In genomic region chr2:27664245-27664574, GRCh38 we compare ENCODE assay signal across 9 cellular contexts. TPM values are rescaled to one million over a fixed set of nuclear protein-coding genes. Genes with fewer than 3 reads are reported as not detected.
A peak's percentile ranks its signal among the peaks of the same experiment; 100 is the strongest.
DNase-seq lines count a peak whose midpoint lies in the region; ATAC-seq, FAIRE-seq and TF ChIP-seq lines count a peak whose summit lies in the region.
"Had no signal": no experiment of that assay in that cellular context is flagged by ENCODE, and none has a peak within 500 bp of the region (broad histone marks: within the 10 kb centered on the region; RNA-seq: fewer than 3 reads in every experiment).

No MANE protein-coding gene starts in this region.

- no peak overlapping the region for H2BK12ac ChIP-seq in H1 (ENCODE audit: low read depth, low read length)

- POLR2A ChIA-PET in H1 (lab: Charles Lee; ENCODE audit: partially characterized antibody), result interaction anchor here (0.7 to 2.1 kb wide), 8 partner anchors 8 to 1553 kb away, joined by 3 to 12 read pairs (median 5); partner anchors contain the start of genes CCDC121, FNDC4, GPN1 and PPM1G

- no peak overlapping the region for H2BK5ac ChIP-seq in H1 (ENCODE audit: low read depth, low read length)

- TF ChIP-seq POLR2A in H1 (IDR thresholded peaks at IDR 0.05; ENCODE audit: control extremely low read depth in 1 of 2, low read depth in 2 of 2, low read length in 2 of 2), result no peak

- no peak overlapping the region for H3K18ac ChIP-seq in H1 (ENCODE audit: extremely low read depth, low read length)

- H3K27ac ChIP-seq in OCI-LY3 (ENCODE audit: low read length) (no peak overlapping the region), H1 (ENCODE audit: low read depth, low read length) (peak overlapping the region; percentile 95; the same call in 1 of the 2 replicates), neural cell (ENCODE audit: low read length) (peak overlapping the region; percentile 98)

- no peak overlapping the region for H3K14ac ChIP-seq in H1 (ENCODE audit: insufficient read length)

- H3K9me3 Mint-ChIP-seq in activated naive CD4-positive, alpha-beta T cell treated with anti-CD3 and anti-CD28 coated beads, Interleukin-2, amount 50 U/mL, for 24 hours, result no peaks in the 10 kb centered on the region

- no peak overlapping the region for H3K23ac ChIP-seq in H1 (ENCODE audit: insufficient read length)

- H3K79me1 ChIP-seq in H1 (ENCODE audit: low read depth, low read length), result no peaks in the 10 kb centered on the region

- no peak for ATAC-seq in HG02870 (IDR thresholded peaks at IDR 0.05; ENCODE audit: unreplicated experiment)

- H4K20me1 ChIP-seq in OCI-LY3 (ENCODE audit: insufficient read depth, low read length) (no peaks in the 10 kb centered on the region), H1 (replicated peaks in 1 of 2; ENCODE audit: control insufficient read depth in 1 of 2, insufficient read depth in 2 of 2, low read length in 2 of 2) (no peaks in the 10 kb centered on the region), neural cell (ENCODE audit: insufficient read depth) (no peaks in the 10 kb centered on the region)

- TF ChIP-seq RAD21 in H1 (IDR thresholded peaks at IDR 0.05 in 1 of 2, conservative IDR thresholded peaks at IDR 0.05 in 1 of 2; ENCODE audit: low read depth in 2 of 2, low read length in 2 of 2) (no peak), neural cell (conservative IDR thresholded peaks at IDR 0.05) (no peak)

- H3K27me3 Mint-ChIP-seq in activated naive CD4-positive, alpha-beta T cell treated with anti-CD3 and anti-CD28 coated beads, Interleukin-2, amount 50 U/mL, for 24 hours, result no peaks in the 10 kb centered on the region

- peaks cover 16% of the 10 kb centered on the region for H3K36me3 Mint-ChIP-seq in activated naive CD4-positive, alpha-beta T cell treated with anti-CD3 and anti-CD28 coated beads, Interleukin-2, amount 50 U/mL, for 24 hours

- peak overlapping the region; percentile 23 for H3K27ac Mint-ChIP-seq in activated naive CD4-positive, alpha-beta T cell treated with anti-CD3 and anti-CD28 coated beads, Interleukin-2, amount 50 U/mL, for 24 hours

- FAIRE-seq in H1 (lab: Jason Lieb, UNC), result no peak
- FAIRE-seq: endometrium had no signal

- H3K9me2 ChIP-seq in neural cell (ENCODE audit: insufficient read depth, low read length), result no peaks in the 10 kb centered on the region

- H3K4me3 Mint-ChIP-seq in activated naive CD4-positive, alpha-beta T cell treated with anti-CD3 and anti-CD28 coated beads, Interleukin-2, amount 50 U/mL, for 24 hours, result peak overlapping the region; percentile 98

- peak overlapping the region; percentile 99 for H2AFZ ChIP-seq in OCI-LY3 (ENCODE audit: low read depth, low read length)
- H2AFZ ChIP-seq in H1 (ENCODE audit: low read length), result peak overlapping the region; percentile 99
- peak overlapping the region; percentile 73 for H2AFZ ChIP-seq in neural cell (ENCODE audit: low read depth, low read length)

- no peak for TF ChIP-seq CTCF in OCI-LY3 (IDR thresholded peaks at IDR 0.05; ENCODE audit: low read depth, low read length)
- no peak for TF ChIP-seq CTCF in H1 (IDR thresholded peaks at IDR 0.05; ENCODE audit: control extremely low read depth in 1 of 3, insufficient read depth in 1 of 3, low read depth in 1 of 3, low read length in 3 of 3)
- no peak for TF ChIP-seq CTCF in neural cell (IDR thresholded peaks at IDR 0.05; ENCODE audit: poor library complexity, severe bottlenecking)

- TF ChIP-seq EP300 in H1 (IDR thresholded peaks at IDR 0.05; ENCODE audit: borderline replicate concordance in 1 of 2, low read depth in 2 of 2, low read length in 2 of 2), result no peak
- TF ChIP-seq EP300 in neural cell (conservative IDR thresholded peaks at IDR 0.05; ENCODE audit: poor library complexity, severe bottlenecking), result no peak

- H4K91ac ChIP-seq in H1 (replicated peaks; ENCODE audit: insufficient read length, low read length), result no peak overlapping the region

- no peaks in the 10 kb centered on the region for H3F3A ChIP-seq in neural cell (ENCODE audit: insufficient read depth, low read length, poor library complexity, severe bottlenecking)

- peak overlapping the region; percentile 90 for H4K8ac ChIP-seq in H1 (ENCODE audit: extremely low read depth, insufficient read depth, low read length)

- H3K9me3 ChIP-seq in OCI-LY3 (ENCODE audit: insufficient read depth, low read length) (no peaks in the 10 kb centered on the region), H1 (ENCODE audit: insufficient read depth in 2 of 2, low read depth in 1 of 2, low read length in 1 of 2) (no peaks in the 10 kb centered on the region), neural cell (ENCODE audit: low read length) (no peaks in the 10 kb centered on the region)

- CTCF ChIA-PET in H1 (lab: Charles Lee; ENCODE audit: partially characterized antibody), result interaction anchor here (0.7 to 3.9 kb wide), 3 partner anchors 18 to 1045 kb away, joined by 3 to 34 read pairs (median 3); no protein-coding TSS in a partner anchor

- H3K4me3 ChIP-seq in OCI-LY3 (ENCODE audit: low read length) (peak overlapping the region; percentile 94), H1 (ENCODE audit: extremely low read depth in 1 of 4, insufficient read depth in 2 of 4, low read depth in 3 of 4, low read length in 4 of 4) (peak overlapping the region; percentile 50 to 100 (median 88)), neural cell (ENCODE audit: low read length) (peak overlapping the region; percentile 90)

- peak overlapping the region; percentile 76 for H3K9ac ChIP-seq in OCI-LY3 (ENCODE audit: low read length)
- H3K9ac ChIP-seq in H1 (replicated peaks in 1 of 4; ENCODE audit: extremely low read depth in 1 of 4, low read depth in 3 of 4, low read length in 3 of 4), result peak overlapping the region in 3 of 4 experiments; percentile 89 to 98 (median 93); a peak in 6 of 7 replicates
- H3K9ac ChIP-seq in neural cell (ENCODE audit: low read length), result peak overlapping the region; percentile 89

- H3K56ac ChIP-seq in H1 (replicated peaks; ENCODE audit: insufficient read length, low read depth, low read length), result peak overlapping the region; percentile 14

- no peak overlapping the region for H4K5ac ChIP-seq in H1 (ENCODE audit: insufficient read length, low read depth, low read length)

- H3K36me3 ChIP-seq in OCI-LY3 (replicated peaks; ENCODE audit: low read depth, low read length), result peaks cover 28% of the 10 kb centered on the region
- H3K36me3 ChIP-seq in H1 (ENCODE audit: control insufficient read depth in 2 of 4, insufficient read depth in 4 of 4, low read length in 3 of 4), result peaks cover 3 to 41% (median 19%) of the 10 kb centered on the region in 4 experiments; a peak in 7 of 8 replicates
- peaks cover 17% of the 10 kb centered on the region for H3K36me3 ChIP-seq in neural cell (ENCODE audit: insufficient read depth, low read length)

- H2AK5ac ChIP-seq in H1 (ENCODE audit: low read depth, low read length), result no peak overlapping the region

- no peak overlapping the region for H2BK15ac ChIP-seq in H1 (ENCODE audit: low read length)

- H3K4me1 Mint-ChIP-seq in activated naive CD4-positive, alpha-beta T cell treated with anti-CD3 and anti-CD28 coated beads, Interleukin-2, amount 50 U/mL, for 24 hours, result peaks cover 64% of the 10 kb centered on the region

- peaks cover 8% of the 10 kb centered on the region; the same call in 1 of the 2 replicates for H3K23me2 ChIP-seq in H1 (ENCODE audit: low read depth, low read length)

- H3K4ac ChIP-seq in H1 (replicated peaks; ENCODE audit: insufficient read length, low read depth, low read length), result no peak overlapping the region

- H2BK20ac ChIP-seq in H1 (ENCODE audit: low read length), result no peak overlapping the region

- WGBS in H1 (ENCODE audit: extremely low coverage in 1 of 2, insufficient coverage in 1 of 2, insufficient read length in 1 of 2, insufficient replicate concordance in 2 of 2, low coverage in 1 of 2, low lambda C conversion rate in 2 of 2, missing lambda C conversion rate in 1 of 2), 2 experiments, result 16% methylated on average over 19 of the region's 22 CpGs; no CpG with 5 or more reads in 1 of the 2 experiments

- no peak overlapping the region for H2BK120ac ChIP-seq in H1 (replicated peaks; ENCODE audit: low read depth, low read length)

- peaks cover 18% of the 10 kb centered on the region for H3K4me1 ChIP-seq in OCI-LY3 (ENCODE audit: low read length)
- peaks cover 0 to 1% (median 0%) of the 10 kb centered on the region in 4 experiments; a peak in 2 of 7 replicates for H3K4me1 ChIP-seq in H1 (replicated peaks in 1 of 4; ENCODE audit: control insufficient read depth in 3 of 4, insufficient read depth in 4 of 4, low read length in 3 of 4)

- no peaks in the 10 kb centered on the region for H3K27me3 ChIP-seq in OCI-LY3 (ENCODE audit: low read depth, low read length)
- no peaks in the 10 kb centered on the region for H3K27me3 ChIP-seq in H1 (replicated peaks in 1 of 4; ENCODE audit: control insufficient read depth in 3 of 4, extremely low read depth in 1 of 4, insufficient read depth in 3 of 4, low read length in 3 of 4)
- H3K27me3 ChIP-seq in neural cell (ENCODE audit: insufficient read depth, low read depth, low read length), result no peaks in the 10 kb centered on the region

- H3K79me2 ChIP-seq in OCI-LY3 (ENCODE audit: low read length) (peaks cover 36% of the 10 kb centered on the region), H1 (ENCODE audit: control insufficient read depth in 1 of 2, insufficient read depth in 2 of 2, low read length in 2 of 2) (peaks cover 0 to 24% of the 10 kb centered on the region in 2 experiments; a peak in 2 of 4 replicates), neural cell (replicated peaks; ENCODE audit: insufficient read depth, low read length) (peaks cover 37% of the 10 kb centered on the region)

- no peak for DNase-seq in activated naive CD4-positive, alpha-beta T cell treated with anti-CD3 and anti-CD28 coated beads, Interleukin-2, amount 50 U/mL, for 16 hours
- DNase-seq in H1 (ENCODE audit: low read depth in 1 of 2, low spot score in 2 of 2) (no peak), NCI-H187 (lab: John Stamatoyannopoulos, UW) (no peak)
- no peak for DNase-seq in activated CD8-positive, alpha-beta memory T cell treated with anti-CD3 and anti-CD28 coated beads, Interleukin-2, amount 50 U/mL, for 4 hours

- H3K4me2 ChIP-seq in OCI-LY3 (ENCODE audit: low read length) (peak overlapping the region; percentile 73), H1 (ENCODE audit: insufficient read depth in 1 of 2, low read depth in 2 of 2, low read length in 2 of 2) (peak overlapping the region; percentile 68 to 96), neural cell (ENCODE audit: low read length) (peak overlapping the region; percentile 61)

RNA-seq across cellular contexts. Expression of gene SLC4A1AP, which starts 0.5 kb away (rescaled TPM):
- 18.4 and 18.8 TPM in 2 replicates for total RNA-seq in H1 (2021; fragmentation: NEBNext Ultra II Directional; extraction: Animal tissue kit (Norgen Biotek cat#: 25700))
- polyA plus RNA-seq in H1 (2011; rRNA removed), result 8.1 and 8.3 TPM in 2 replicates
- polyA plus RNA-seq in H1 (2011; cell fraction: cytosol; rRNA removed), result 12.2 TPM
- 10.8 TPM for polyA plus RNA-seq in H1 (2011; cell fraction: nucleus; rRNA removed)
- 14.6 to 19.8 TPM (median 14.7 TPM) in 4 replicates for polyA plus RNA-seq in H1 (2012, experiment 1 of 2)
- polyA plus RNA-seq in H1 (2012, experiment 2 of 2), result 1.2 TPM
- polyA plus RNA-seq in H1 (2013, experiment 1 of 2), result 17.9 TPM
- 16.9 TPM for polyA plus RNA-seq in H1 (2013, experiment 2 of 2)
- 5.1 and 7.2 TPM in 2 replicates for polyA minus RNA-seq in H1 (2011; rRNA and poly(A)+ RNA removed)
- 11.5 TPM for polyA minus RNA-seq in H1 (2011; cell fraction: cytosol; rRNA and poly(A)+ RNA removed)
- 9.9 TPM for polyA minus RNA-seq in H1 (2011; cell fraction: nucleus; rRNA and poly(A)+ RNA removed)
- polyA plus RNA-seq in neural cell, result 37.8 and 47.9 TPM in 2 replicates
- polyA minus RNA-seq in neural cell, result 46.5 and 52.1 TPM in 2 replicates

RNA-seq across cellular contexts. Expression of gene SUPT7L, which starts 0.8 kb away (rescaled TPM):
- 21.8 and 22.2 TPM in 2 replicates for total RNA-seq in H1 (2021; fragmentation: NEBNext Ultra II Directional; extraction: Animal tissue kit (Norgen Biotek cat#: 25700))
- polyA plus RNA-seq in H1 (2011; rRNA removed), result 24.6 and 26.6 TPM in 2 replicates
- polyA plus RNA-seq in H1 (2011; cell fraction: cytosol; rRNA removed), result 33.6 TPM
- polyA plus RNA-seq in H1 (2011; cell fraction: nucleus; rRNA removed), result 46.0 TPM
- 22.3 to 24.8 TPM (median 23.1 TPM) in 4 replicates for polyA plus RNA-seq in H1 (2012, experiment 1 of 2)
- 5.9 TPM for polyA plus RNA-seq in H1 (2012, experiment 2 of 2)
- 19.2 TPM for polyA plus RNA-seq in H1 (2013, experiment 1 of 2)
- 18.0 TPM for polyA plus RNA-seq in H1 (2013, experiment 2 of 2)
- polyA minus RNA-seq in H1 (2011; rRNA and poly(A)+ RNA removed), result 28.8 and 31.7 TPM in 2 replicates
- polyA minus RNA-seq in H1 (2011; cell fraction: cytosol; rRNA and poly(A)+ RNA removed), result 22.2 TPM
- 30.2 TPM for polyA minus RNA-seq in H1 (2011; cell fraction: nucleus; rRNA and poly(A)+ RNA removed)
- 90.4 and 95.8 TPM in 2 replicates for polyA plus RNA-seq in neural cell
- 82.0 and 85.4 TPM in 2 replicates for polyA minus RNA-seq in neural cell

RNA-seq across cellular contexts. Expression of gene GPN1, which starts 35.4 kb away (rescaled TPM):
- 35.3 and 43.5 TPM in 2 replicates for total RNA-seq in H1 (2021; fragmentation: NEBNext Ultra II Directional; extraction: Animal tissue kit (Norgen Biotek cat#: 25700))
- polyA plus RNA-seq in H1 (2011; rRNA removed) (27.6 and 38.7 TPM in 2 replicates), neural cell (42.3 and 48.2 TPM in 2 replicates)
- polyA plus RNA-seq in H1 (2011; cell fraction: cytosol; rRNA removed), result 47.2 TPM
- polyA plus RNA-seq in H1 (2011; cell fraction: nucleus; rRNA removed), result 24.6 TPM
- 46.6 to 52.5 TPM (median 49.4 TPM) in 4 replicates for polyA plus RNA-seq in H1 (2012, experiment 1 of 2)
- 16.0 TPM for polyA plus RNA-seq in H1 (2012, experiment 2 of 2)
- polyA plus RNA-seq in H1 (2013, experiment 1 of 2), result 29.2 TPM
- polyA plus RNA-seq in H1 (2013, experiment 2 of 2), result 28.7 TPM
- 51.3 and 85.5 TPM in 2 replicates for polyA minus RNA-seq in H1 (2011; rRNA and poly(A)+ RNA removed)
- 43.5 TPM for polyA minus RNA-seq in H1 (2011; cell fraction: cytosol; rRNA and poly(A)+ RNA removed)
- 36.0 TPM for polyA minus RNA-seq in H1 (2011; cell fraction: nucleus; rRNA and poly(A)+ RNA removed)
- polyA minus RNA-seq in neural cell, result 38.5 and 42.1 TPM in 2 replicates

RNA-seq across cellular contexts. Expression of gene CCDC121, which starts 35.4 kb away (rescaled TPM):
- total RNA-seq in H1 (2021; fragmentation: NEBNext Ultra II Directional; extraction: Animal tissue kit (Norgen Biotek cat#: 25700)), result 1.5 and 2.0 TPM in 2 replicates
- polyA plus RNA-seq in H1 (2011; rRNA removed), result 0.68 and 0.94 TPM in 2 replicates
- polyA plus RNA-seq in H1 (2011; cell fraction: cytosol; rRNA removed), result 1.4 TPM
- 1.00 TPM for polyA plus RNA-seq in H1 (2011; cell fraction: nucleus; rRNA removed)
- 1.3 to 3.4 TPM (median 1.5 TPM) in 4 replicates for polyA plus RNA-seq in H1 (2012, experiment 1 of 2)
- polyA plus RNA-seq in H1 (2012, experiment 2 of 2), result 0.08 TPM
- polyA plus RNA-seq in H1 (2013, experiment 1 of 2), result 1.4 TPM
- polyA plus RNA-seq in H1 (2013, experiment 2 of 2), result 1.4 TPM
- polyA minus RNA-seq in H1 (2011; rRNA and poly(A)+ RNA removed), result 0.66 and 1.1 TPM in 2 replicates
- not detected for polyA minus RNA-seq in H1 (2011; cell fraction: cytosol; rRNA and poly(A)+ RNA removed)
- 0.90 TPM for polyA minus RNA-seq in H1 (2011; cell fraction: nucleus; rRNA and poly(A)+ RNA removed)
- 2.2 and 3.0 TPM in 2 replicates for polyA plus RNA-seq in neural cell
- polyA minus RNA-seq in neural cell, result 7.1 and 9.6 TPM in 2 replicates
